Comparison of ENCODE assay signal across 1 cellular context in genomic region chr11:12802418-12803085, GRCh38.
TF ChIP-seq lines count a peak whose summit lies in the region.

No MANE protein-coding gene starts in this region.

TF ChIP-seq in HepG2, 621 proteins besides CTCF, POLR2A, EP300 and RAD21 (continued from another document and continues in another):
- TF ChIP-seq, protein P1, sequence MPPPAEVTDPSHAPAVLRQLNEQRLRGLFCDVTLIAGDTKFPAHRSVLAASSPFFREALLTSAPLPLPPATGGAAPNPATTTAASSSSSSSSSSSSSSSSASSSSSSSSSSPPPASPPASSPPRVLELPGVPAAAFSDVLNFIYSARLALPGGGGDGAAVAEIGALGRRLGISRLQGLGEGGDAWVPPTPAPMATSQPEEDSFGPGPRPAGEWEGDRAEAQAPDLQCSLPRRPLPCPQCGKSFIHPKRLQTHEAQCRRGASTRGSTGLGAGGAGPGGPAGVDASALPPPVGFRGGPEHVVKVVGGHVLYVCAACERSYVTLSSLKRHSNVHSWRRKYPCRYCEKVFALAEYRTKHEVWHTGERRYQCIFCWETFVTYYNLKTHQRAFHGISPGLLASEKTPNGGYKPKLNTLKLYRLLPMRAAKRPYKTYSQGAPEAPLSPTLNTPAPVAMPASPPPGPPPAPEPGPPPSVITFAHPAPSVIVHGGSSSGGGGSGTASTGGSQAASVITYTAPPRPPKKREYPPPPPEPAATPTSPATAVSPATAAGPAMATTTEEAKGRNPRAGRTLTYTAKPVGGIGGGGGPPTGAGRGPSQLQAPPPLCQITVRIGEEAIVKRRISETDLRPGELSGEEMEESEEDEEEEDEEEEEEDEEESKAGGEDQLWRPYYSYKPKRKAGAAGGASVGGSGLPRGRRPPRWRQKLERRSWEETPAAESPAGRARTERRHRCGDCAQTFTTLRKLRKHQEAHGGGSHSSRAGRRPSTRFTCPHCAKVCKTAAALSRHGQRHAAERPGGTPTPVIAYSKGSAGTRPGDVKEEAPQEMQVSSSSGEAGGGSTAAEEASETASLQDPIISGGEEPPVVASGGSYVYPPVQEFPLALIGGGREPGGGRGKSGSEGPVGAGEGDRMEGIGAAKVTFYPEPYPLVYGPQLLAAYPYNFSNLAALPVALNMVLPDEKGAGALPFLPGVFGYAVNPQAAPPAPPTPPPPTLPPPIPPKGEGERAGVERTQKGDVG (CRISPR knock-in tag; IDR thresholded peaks at IDR 0.05; ENCODE audit: borderline replicate concordance), result peak; percentile 94
- no peak for TF ChIP-seq ZSCAN29 (CRISPR knock-in tag; conservative IDR thresholded peaks at IDR 0.05)
- TF ChIP-seq ZNF883 (CRISPR knock-in tag; IDR thresholded peaks at IDR 0.05; ENCODE audit: not compliant biosample characterization), result no peak
- peak; percentile 85 for TF ChIP-seq ZNF12 (CRISPR knock-in tag; IDR thresholded peaks at IDR 0.05)
- no peak for TF ChIP-seq ZNF557 (CRISPR knock-in tag; IDR thresholded peaks at IDR 0.05)
- TF ChIP-seq TAF1 (CRISPR knock-in tag; IDR thresholded peaks at IDR 0.05), result 0 out of 2 replicates have a peak, but pooled peaks have one; percentile 17
- peak; percentile 99 for TF ChIP-seq SOX5 (CRISPR knock-in tag; IDR thresholded peaks at IDR 0.05; ENCODE audit: borderline replicate concordance)
- peak; percentile 72; the same call in 1 of the 2 replicates for TF ChIP-seq ZNF441 (CRISPR knock-in tag; IDR thresholded peaks at IDR 0.05; ENCODE audit: borderline replicate concordance)
- TF ChIP-seq ZNF510 (CRISPR knock-in tag; IDR thresholded peaks at IDR 0.05; ENCODE audit: low read depth), result no peak
- peak; percentile 73; the same call in 1 of the 2 replicates for TF ChIP-seq FUBP1 (CRISPR knock-in tag; IDR thresholded peaks at IDR 0.05; ENCODE audit: borderline replicate concordance)
- peak; percentile 93 for TF ChIP-seq FOXO1 (CRISPR knock-in tag; IDR thresholded peaks at IDR 0.05)
- TF ChIP-seq RFXAP (CRISPR knock-in tag; IDR thresholded peaks at IDR 0.05; ENCODE audit: borderline replicate concordance), result peak; percentile 78
- TF ChIP-seq, protein P2, sequence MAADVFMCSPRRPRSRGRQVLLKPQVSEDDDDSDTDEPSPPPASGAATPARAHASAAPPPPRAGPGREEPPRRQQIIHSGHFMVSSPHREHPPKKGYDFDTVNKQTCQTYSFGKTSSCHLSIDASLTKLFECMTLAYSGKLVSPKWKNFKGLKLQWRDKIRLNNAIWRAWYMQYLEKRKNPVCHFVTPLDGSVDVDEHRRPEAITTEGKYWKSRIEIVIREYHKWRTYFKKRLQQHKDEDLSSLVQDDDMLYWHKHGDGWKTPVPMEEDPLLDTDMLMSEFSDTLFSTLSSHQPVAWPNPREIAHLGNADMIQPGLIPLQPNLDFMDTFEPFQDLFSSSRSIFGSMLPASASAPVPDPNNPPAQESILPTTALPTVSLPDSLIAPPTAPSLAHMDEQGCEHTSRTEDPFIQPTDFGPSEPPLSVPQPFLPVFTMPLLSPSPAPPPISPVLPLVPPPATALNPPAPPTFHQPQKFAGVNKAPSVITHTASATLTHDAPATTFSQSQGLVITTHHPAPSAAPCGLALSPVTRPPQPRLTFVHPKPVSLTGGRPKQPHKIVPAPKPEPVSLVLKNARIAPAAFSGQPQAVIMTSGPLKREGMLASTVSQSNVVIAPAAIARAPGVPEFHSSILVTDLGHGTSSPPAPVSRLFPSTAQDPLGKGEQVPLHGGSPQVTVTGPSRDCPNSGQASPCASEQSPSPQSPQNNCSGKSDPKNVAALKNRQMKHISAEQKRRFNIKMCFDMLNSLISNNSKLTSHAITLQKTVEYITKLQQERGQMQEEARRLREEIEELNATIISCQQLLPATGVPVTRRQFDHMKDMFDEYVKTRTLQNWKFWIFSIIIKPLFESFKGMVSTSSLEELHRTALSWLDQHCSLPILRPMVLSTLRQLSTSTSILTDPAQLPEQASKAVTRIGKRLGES (CRISPR knock-in tag; IDR thresholded peaks at IDR 0.05; ENCODE audit: borderline replicate concordance), result no peak
- no peak for TF ChIP-seq ZNF407 (CRISPR knock-in tag; IDR thresholded peaks at IDR 0.05; ENCODE audit: not compliant biosample characterization)
- no peak for TF ChIP-seq MAFG (CRISPR knock-in tag; IDR thresholded peaks at IDR 0.05)
- TF ChIP-seq, protein P3, sequence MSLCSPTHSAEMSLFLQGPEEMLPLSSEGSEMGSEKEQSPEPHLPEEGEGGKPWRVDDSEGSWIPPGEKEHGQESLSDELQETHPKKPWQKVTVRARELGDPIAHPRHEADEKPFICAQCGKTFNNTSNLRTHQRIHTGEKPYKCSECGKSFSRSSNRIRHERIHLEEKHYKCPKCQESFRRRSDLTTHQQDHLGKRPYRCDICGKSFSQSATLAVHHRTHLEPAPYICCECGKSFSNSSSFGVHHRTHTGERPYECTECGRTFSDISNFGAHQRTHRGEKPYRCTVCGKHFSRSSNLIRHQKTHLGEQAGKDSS (CRISPR knock-in tag; IDR thresholded peaks at IDR 0.05; ENCODE audit: borderline replicate concordance, low read depth), result no peak; the same call in 1 of the 2 replicates
- TF ChIP-seq NFIC (IDR thresholded peaks at IDR 0.05; ENCODE audit: low read length), result peak; percentile 75; the same call in 1 of the 2 replicates
- peak; percentile 84 for TF ChIP-seq FOXA3 (CRISPR knock-in tag; IDR thresholded peaks at IDR 0.05)
- 0 out of 2 replicates have a peak, but pooled peaks have one; percentile 59 for TF ChIP-seq ZNF33A (CRISPR knock-in tag; IDR thresholded peaks at IDR 0.05; ENCODE audit: borderline replicate concordance)
- TF ChIP-seq HOXA3 (CRISPR knock-in tag; IDR thresholded peaks at IDR 0.05), result peak; percentile 89
- TF ChIP-seq ZBTB40 (IDR thresholded peaks at IDR 0.05), result no peak
- TF ChIP-seq ZBTB40 (CRISPR knock-in tag; IDR thresholded peaks at IDR 0.05), result peak; percentile 68; the same call in 1 of the 2 replicates
- TF ChIP-seq ZNF891 (CRISPR knock-in tag; IDR thresholded peaks at IDR 0.05), result no peak
